Comparison of ENCODE assay signal across 9 cellular contexts in the genomic region with DNA sequence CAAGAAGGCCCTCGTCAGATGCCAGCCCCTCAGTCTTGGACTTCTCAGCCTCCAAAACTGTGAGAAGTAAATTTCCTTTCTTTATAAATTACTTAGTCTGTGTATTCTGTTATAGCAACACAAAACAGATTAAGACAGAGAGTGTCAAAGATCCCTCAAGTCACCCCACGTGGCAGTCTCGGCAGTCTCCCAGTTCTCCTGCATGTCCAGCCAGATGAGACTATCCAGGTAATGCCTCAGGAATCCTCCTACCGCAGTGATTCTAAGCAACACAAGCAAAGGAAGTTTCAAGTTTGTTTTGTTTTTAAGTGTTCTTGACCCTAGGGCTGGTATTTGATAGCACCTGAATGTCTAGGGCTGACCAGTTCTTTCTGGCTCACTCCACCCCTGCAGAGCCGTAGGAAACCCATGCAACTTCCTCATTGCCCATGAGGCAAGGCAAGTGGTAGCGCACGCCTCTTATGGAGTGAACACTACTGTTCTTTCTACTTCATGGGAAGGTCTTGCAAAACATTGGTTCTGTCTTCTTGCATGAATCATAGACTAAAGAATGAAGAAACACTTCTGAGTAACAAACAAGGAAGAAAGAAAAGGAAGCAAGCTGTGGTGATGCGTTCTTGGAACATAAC. TPM values are rescaled to one million over a fixed set of nuclear protein-coding genes. Genes with fewer than 3 reads are reported as not detected.
DNase-seq lines count a peak whose midpoint lies in the region; ATAC-seq and TF ChIP-seq lines count a peak whose summit lies in the region.
"Had no signal": no experiment of that assay in that cellular context is flagged by ENCODE, and none has a peak within 500 bp of the region (broad histone marks: within the 10 kb centered on the region; RNA-seq: fewer than 3 reads in every experiment).

No MANE protein-coding gene starts in this region.

- H3K4me1 ChIP-seq in upper lobe of left lung: peaks cover 8 to 34% (median 15%) of the 10 kb centered on the region in 4 donors

- TF ChIP-seq EP300 in upper lobe of left lung (IDR thresholded peaks at IDR 0.05): peak in 1 of 4 donors; percentile 89

- H3K4me3 ChIP-seq in fibroblast of villous mesenchyme (ENCODE audit: low read depth, low read length): no peak overlapping the region
- no peak overlapping the region for H3K4me3 ChIP-seq in upper lobe of left lung

- TF ChIP-seq CTCF in HFFc6 (IDR thresholded peaks at IDR 0.05): no peak
- no peak for TF ChIP-seq CTCF in fibroblast of villous mesenchyme (IDR thresholded peaks at IDR 0.05; ENCODE audit: insufficient read depth, low read depth, low read length)
- no peak for TF ChIP-seq CTCF in upper lobe of left lung (IDR thresholded peaks at IDR 0.05)

- H3K36me3 Mint-ChIP-seq in HFFc6 (ENCODE audit: low read depth): no peaks in the 10 kb centered on the region

- peak overlapping the region; percentile 71 for H3K4me3 Mint-ChIP-seq in HFFc6

- peak in 1 of 4 donors; percentile 6 for TF ChIP-seq POLR2A in upper lobe of left lung (IDR thresholded peaks at IDR 0.05)

- peak overlapping the region; percentile 87 for H3K27ac Mint-ChIP-seq in HFFc6

- H3K27ac ChIP-seq in upper lobe of left lung: peak overlapping the region in 3 of 4 donors; percentile 2 to 28 (median 13)

- H3K9me3 Mint-ChIP-seq in HFFc6: no peaks in the 10 kb centered on the region

- H3K27me3 Mint-ChIP-seq in HFFc6 (ENCODE audit: insufficient read depth): no peaks in the 10 kb centered on the region; the same call in 1 of the 2 replicates

- no peaks in the 10 kb centered on the region for H3K27me3 ChIP-seq in upper lobe of left lung

- 46 to 65% methylated on average over 8 of the region's 8 CpGs for WGBS in upper lobe of left lung, 2 donors

- H3K4me1 Mint-ChIP-seq in HFFc6 (ENCODE audit: low read depth): peaks cover 45% of the 10 kb centered on the region

- ATAC-seq in upper lobe of left lung (ENCODE audit: low FRiP score in 2 of 2) (peak; percentile 92 to 95), GM19452 (IDR thresholded peaks at IDR 0.05; ENCODE audit: unreplicated experiment) (no peak)

- H3K36me3 ChIP-seq in upper lobe of left lung: no peaks in the 10 kb centered on the region

- DNase-seq in HFFc6 (peak; percentile 91), SKM-1 (lab: John Stamatoyannopoulos, UW; ENCODE audit: unreplicated experiment) (peak; percentile 48), fibroblast of villous mesenchyme (ENCODE audit: low read depth) (peak; percentile 87), upper lobe of left lung (peak in 1 of 2 donors; percentile 91), NCI-H2171 treated with DMSO at 0.1 percent for 48 hours (lab: John Stamatoyannopoulos, UW) (no peak), DMS153 (lab: John Stamatoyannopoulos, UW) (no peak)
- DNase-seq: NCI-H1417 treated with DMSO at 0.1 percent for 48 hours had no signal

- H3K9me3 ChIP-seq in upper lobe of left lung: no peaks in the 10 kb centered on the region

RNA-seq across cellular contexts. Expression of gene FOXQ1, which starts 24.8 kb away (rescaled TPM):
- total RNA-seq in HFFc6 (2021; fragmentation: NEBNext Ultra II Directional; extraction: Animal tissue kit (Norgen Biotek cat#: 25700)): 1 to 10 TPM in 5 of 6 experiments, under 1 TPM in 1; 0.74 to 3.2 (median 2.7) TPM
- total RNA-seq in fibroblast of villous mesenchyme (0.43 and 0.97 TPM in 2 replicates), upper lobe of left lung (10 to 100 TPM in 3 of 6 donors, 1 to 10 TPM in 3; 3.9 to 15.4 (median 10.3) TPM)
- total RNA-seq: pulmonary artery endothelial cell had no signal

Comparison
In these comparisons a context has a peak if more than half of its experiments do, and no peak if none do; other contexts are left out.
1. DNase-seq: peak in HFFc6 (single experiment), SKM-1 (single experiment) and fibroblast of villous mesenchyme (single experiment); none in NCI-H2171 treated with DMSO at 0.1 percent for 48 hours (single experiment) and DMS153 (single experiment).